Comparison of ENCODE assay signal across 1 cellular context in the genomic region with DNA sequence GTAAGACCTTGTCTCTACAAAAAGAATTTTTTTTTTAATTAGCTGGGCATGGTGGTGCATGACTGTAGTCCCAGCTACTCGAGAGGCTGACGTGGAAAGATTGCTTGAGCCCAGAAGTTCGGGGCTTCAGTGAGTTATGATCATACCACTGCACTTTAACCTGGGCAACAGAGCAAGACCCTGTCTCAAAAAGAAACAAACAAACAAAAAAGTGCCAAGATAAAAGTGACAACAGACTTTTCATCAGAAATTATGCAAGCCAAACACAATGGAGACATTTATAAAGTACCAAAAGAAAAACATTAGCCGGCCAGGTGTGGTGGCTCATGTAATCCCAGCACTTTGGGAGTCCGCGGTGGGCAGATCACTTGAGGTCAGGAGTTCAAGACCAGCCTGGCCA.
TF ChIP-seq lines count a peak whose summit lies in the region.

No MANE protein-coding gene starts in this region.

TF ChIP-seq in GM12878, 131 proteins besides CTCF, POLR2A, EP300 and RAD21 (continued from another document):
- TF ChIP-seq, protein P1, sequence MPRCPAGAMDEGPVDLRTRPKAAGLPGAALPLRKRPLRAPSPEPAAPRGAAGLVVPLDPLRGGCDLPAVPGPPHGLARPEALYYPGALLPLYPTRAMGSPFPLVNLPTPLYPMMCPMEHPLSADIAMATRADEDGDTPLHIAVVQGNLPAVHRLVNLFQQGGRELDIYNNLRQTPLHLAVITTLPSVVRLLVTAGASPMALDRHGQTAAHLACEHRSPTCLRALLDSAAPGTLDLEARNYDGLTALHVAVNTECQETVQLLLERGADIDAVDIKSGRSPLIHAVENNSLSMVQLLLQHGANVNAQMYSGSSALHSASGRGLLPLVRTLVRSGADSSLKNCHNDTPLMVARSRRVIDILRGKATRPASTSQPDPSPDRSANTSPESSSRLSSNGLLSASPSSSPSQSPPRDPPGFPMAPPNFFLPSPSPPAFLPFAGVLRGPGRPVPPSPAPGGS (IDR thresholded peaks at IDR 0.05; ENCODE audit: borderline replicate concordance, insufficient read depth, low read depth, low read length, poor library complexity, severe bottlenecking) = no peak
- TF ChIP-seq NFYA (IDR thresholded peaks at IDR 0.05; ENCODE audit: borderline replicate concordance, low read depth, low read length) (no peak), JUND (IDR thresholded peaks at IDR 0.05; ENCODE audit: low read depth, low read length) (no peak), SUZ12 (IDR thresholded peaks at IDR 0.05; ENCODE audit: unreplicated experiment) (no peak), CBX5 (IDR thresholded peaks at IDR 0.05; ENCODE audit: low read depth) (peak; percentile 98)
